Comparison of ENCODE assay signal across 18 cellular contexts in genomic region chr9:126856326-126856877, GRCh38. TPM values are rescaled to one million over a fixed set of nuclear protein-coding genes. Genes with fewer than 3 reads are reported as not detected.
DNase-seq lines count a peak whose midpoint lies in the region; ATAC-seq, FAIRE-seq and TF ChIP-seq lines count a peak whose summit lies in the region.
"Had no signal": no experiment of that assay in that cellular context is flagged by ENCODE, and none has a peak within 500 bp of the region (broad histone marks: within the 10 kb centered on the region; RNA-seq: fewer than 3 reads in every experiment).

No MANE protein-coding gene starts in this region.

- DNase-seq in H7 (peak; percentile 60), NCI-H1105 treated with DMSO at 0.1 percent for 48 hours (lab: John Stamatoyannopoulos, UW) (peak; percentile 52), WTC11 (ENCODE audit: low spot score) (no peak), NOMO-1 (lab: John Stamatoyannopoulos, UW; ENCODE audit: unreplicated experiment in 2 of 2) (no peak), dermis blood vessel endothelial cell (no peak), D721Med (ENCODE audit: insufficient read length, low spot score) (no peak)
- DNase-seq in stimulated activated effector memory CD8-positive, alpha-beta T cell treated with anti-CD3 and anti-CD28 coated beads, Interleukin-12 subunit alpha, Interleukin-12 subunit beta, amount 100 ng/mL, for 72 hours (ENCODE audit: low spot score in 2 of 2): no peak
- DNase-seq: BE2C; CD4-positive, alpha-beta memory T cell; EL; NCI-H187 treated with DMSO at 0.1 percent for 48 hours; NCI-H2171 treated with DMSO at 0.1 percent for 48 hours; NCI-H524; T-helper 1 cell had no signal

- H3K4me1 Mint-ChIP-seq in WTC11: peaks cover 12% of the 10 kb centered on the region
- H3K4me1 Mint-ChIP-seq in stimulated activated effector memory CD8-positive, alpha-beta T cell treated with anti-CD3 and anti-CD28 coated beads, Interleukin-12 subunit alpha, Interleukin-12 subunit beta, amount 100 ng/mL, for 72 hours: peaks cover 11% of the 10 kb centered on the region

- TF ChIP-seq CTCF in WTC11 (IDR thresholded peaks at IDR 0.05) (no peak), D721Med (IDR thresholded peaks at IDR 0.05; ENCODE audit: insufficient read depth, missing control alignments) (no peak)

- peak; percentile 43 for ATAC-seq in WTC11
- ATAC-seq in stimulated activated effector memory CD8-positive, alpha-beta T cell treated with anti-CD3 and anti-CD28 coated beads, Interleukin-12 subunit alpha, Interleukin-12 subunit beta, amount 100 ng/mL, for 72 hours: no peak
- ATAC-seq: Right ventricle myocardium inferior had no signal

- no peak for FAIRE-seq in D721Med (lab: Jason Lieb, UNC)

- POLR2A ChIA-PET in WTC11 (lab: Charles Lee): interaction anchor here (0.7 kb wide), 1 partner anchor 291 kb away, joined by 5 read pairs; no protein-coding TSS in a partner anchor

- no peak overlapping the region for H3K4me3 ChIP-seq in H7 (ENCODE audit: insufficient read depth, low read depth, low read length)
- H3K4me3 ChIP-seq: HAP-1, SK-N-MC had no signal

- no peaks in the 10 kb centered on the region for H3K36me3 ChIP-seq in H7 (replicated peaks; ENCODE audit: control insufficient read depth, insufficient read depth, low read length)
- H3K36me3 ChIP-seq: BE2C, HAP-1 had no signal

- CTCF ChIA-PET in WTC11 (lab: Charles Lee): interaction anchor here (0.7 kb wide), 1 partner anchor 11 kb away, joined by 3 read pairs; no protein-coding TSS in a partner anchor

- H3K36me3 Mint-ChIP-seq in WTC11: no peaks in the 10 kb centered on the region
- no peaks in the 10 kb centered on the region for H3K36me3 Mint-ChIP-seq in stimulated activated effector memory CD8-positive, alpha-beta T cell treated with anti-CD3 and anti-CD28 coated beads, Interleukin-12 subunit alpha, Interleukin-12 subunit beta, amount 100 ng/mL, for 72 hours
- H3K36me3 Mint-ChIP-seq: CD4-positive, alpha-beta memory T cell; IgD-negative memory B cell had no signal

- H3K9me3 Mint-ChIP-seq in WTC11: no peaks in the 10 kb centered on the region
- no peaks in the 10 kb centered on the region for H3K9me3 Mint-ChIP-seq in stimulated activated effector memory CD8-positive, alpha-beta T cell treated with anti-CD3 and anti-CD28 coated beads, Interleukin-12 subunit alpha, Interleukin-12 subunit beta, amount 100 ng/mL, for 72 hours
- H3K9me3 Mint-ChIP-seq: CD4-positive, alpha-beta memory T cell; IgD-negative memory B cell had no signal

- H3K4me3 Mint-ChIP-seq in WTC11: no peak overlapping the region
- H3K4me3 Mint-ChIP-seq in stimulated activated effector memory CD8-positive, alpha-beta T cell treated with anti-CD3 and anti-CD28 coated beads, Interleukin-12 subunit alpha, Interleukin-12 subunit beta, amount 100 ng/mL, for 72 hours: no peak overlapping the region

- H3K27ac Mint-ChIP-seq in WTC11: no peak overlapping the region
- peak overlapping the region; percentile 40 for H3K27ac Mint-ChIP-seq in stimulated activated effector memory CD8-positive, alpha-beta T cell treated with anti-CD3 and anti-CD28 coated beads, Interleukin-12 subunit alpha, Interleukin-12 subunit beta, amount 100 ng/mL, for 72 hours
- H3K27ac Mint-ChIP-seq: IgD-negative memory B cell had no signal

- peaks cover 1% of the 10 kb centered on the region; the same call in 1 of the 2 replicates for H3K27me3 ChIP-seq in H7 (ENCODE audit: control insufficient read depth, insufficient read depth, low read length)

- peaks cover 28% of the 10 kb centered on the region for H3K27me3 Mint-ChIP-seq in WTC11 (ENCODE audit: low read depth)

TF ChIP-seq in WTC11, 78 proteins besides CTCF, POLR2A, EP300 and RAD21 (continues in another document):
- TF ChIP-seq TCF7 (CRISPR knock-in tag; IDR thresholded peaks at IDR 0.05; ENCODE audit: low read depth) (no peak), ESRRA (CRISPR knock-in tag; IDR thresholded peaks at IDR 0.05; ENCODE audit: borderline replicate concordance) (no peak), AR (CRISPR knock-in tag; IDR thresholded peaks at IDR 0.05) (no peak), ZNF396 (CRISPR knock-in tag; IDR thresholded peaks at IDR 0.05; ENCODE audit: borderline replicate concordance) (no peak), SMAD4 (CRISPR knock-in tag; IDR thresholded peaks at IDR 0.05) (no peak), MXD4 (CRISPR knock-in tag; IDR thresholded peaks at IDR 0.05; ENCODE audit: borderline replicate concordance) (no peak), RELA (CRISPR knock-in tag; IDR thresholded peaks at IDR 0.05; ENCODE audit: borderline replicate concordance) (no peak), NR2C2 (CRISPR knock-in tag; IDR thresholded peaks at IDR 0.05) (no peak), NFYB (CRISPR knock-in tag; conservative IDR thresholded peaks at IDR 0.05; ENCODE audit: low read depth) (no peak), E2F5 (CRISPR knock-in tag; IDR thresholded peaks at IDR 0.05) (no peak), ZBTB21 (CRISPR knock-in tag; IDR thresholded peaks at IDR 0.05; ENCODE audit: borderline replicate concordance) (no peak), NFE2L1 (CRISPR knock-in tag; IDR thresholded peaks at IDR 0.05) (no peak), TEAD1 (CRISPR knock-in tag; IDR thresholded peaks at IDR 0.05) (no peak), ATF6 (CRISPR knock-in tag; IDR thresholded peaks at IDR 0.05) (no peak), HMGA2 (CRISPR knock-in tag; IDR thresholded peaks at IDR 0.05) (no peak), ZNF263 (CRISPR knock-in tag; IDR thresholded peaks at IDR 0.05; ENCODE audit: low read depth) (no peak), HMGXB4 (CRISPR knock-in tag; IDR thresholded peaks at IDR 0.05) (no peak), GABPB1 (CRISPR knock-in tag; IDR thresholded peaks at IDR 0.05) (no peak)

RNA-seq across cellular contexts. Expression of gene ZBTB34, which starts 4.0 kb away (rescaled TPM):
- total RNA-seq in H7 (2014; rRNA removed; shearing (Covaris generic)): 11.2 and 14.1 TPM in 2 replicates
- total RNA-seq in WTC11 (2021) (15.9 to 18.4 TPM (median 16.9 TPM) in 3 replicates), dermis blood vessel endothelial cell (10.5 and 11.6 TPM in 2 replicates)

RNA-seq across cellular contexts. Expression of gene ZBTB43, which starts 51.6 kb away (rescaled TPM):
- total RNA-seq in H7 (2014; rRNA removed; shearing (Covaris generic)): 7.2 and 7.6 TPM in 2 replicates
- 13.6 to 23.8 TPM (median 14.7 TPM) in 3 replicates for total RNA-seq in WTC11 (2021)
- total RNA-seq in dermis blood vessel endothelial cell: 7.7 and 8.2 TPM in 2 replicates

RNA-seq across cellular contexts. Expression of gene RALGPS1, which starts 58.2 kb away (rescaled TPM):
- total RNA-seq in H7 (2014; rRNA removed; shearing (Covaris generic)): 6.4 and 8.8 TPM in 2 replicates
- total RNA-seq in WTC11 (2021) (26.1 to 28.5 TPM (median 27.4 TPM) in 3 replicates), dermis blood vessel endothelial cell (3.1 and 3.3 TPM in 2 replicates)

Comparison
In these comparisons a context has a peak if more than half of its experiments do, and no peak if none do; other contexts are left out.
1. DNase-seq: peak in H7 (single experiment) and NCI-H1105 treated with DMSO at 0.1 percent for 48 hours (single experiment); none in WTC11 (single experiment), stimulated activated effector memory CD8-positive, alpha-beta T cell treated with anti-CD3 and anti-CD28 coated beads, Interleukin-12 subunit alpha, Interleukin-12 subunit beta, amount 100 ng/mL, for 72 hours (0 of 2), NOMO-1 (0 of 2), dermis blood vessel endothelial cell (single experiment) and D721Med (single experiment).